27 cellular contexts compared by ENCODE assay signal in the genomic region with DNA sequence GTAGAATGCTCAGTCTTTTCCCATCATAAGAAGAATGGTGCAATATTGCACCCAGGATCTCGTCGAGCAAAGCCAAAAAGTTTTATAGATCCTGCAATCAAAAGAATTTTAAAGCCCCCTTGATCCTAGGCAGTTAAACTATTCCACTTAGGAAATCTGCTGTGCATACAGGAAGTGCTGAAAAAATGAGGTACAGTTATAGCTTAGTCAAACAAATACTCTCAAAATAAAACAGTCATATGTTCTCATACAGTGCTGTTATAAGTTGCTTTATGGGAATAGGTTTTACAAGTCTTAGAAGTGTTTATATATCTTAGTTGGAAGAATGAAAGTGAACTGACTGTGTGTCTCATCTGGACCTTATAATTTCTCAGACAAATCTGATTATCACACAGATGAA.
"Had no signal": no experiment of that assay in that cellular context is flagged by ENCODE, and none has a peak within 500 bp of the region (broad histone marks: within the 10 kb centered on the region; RNA-seq: fewer than 3 reads in every experiment).

No MANE protein-coding gene starts in this region.

- H3K27ac Mint-ChIP-seq: naive thymus-derived CD4-positive, alpha-beta T cell; natural killer cell; nephron; stimulated activated effector memory CD8-positive, alpha-beta T cell treated with anti-CD3 and anti-CD28 coated beads, Interleukin-12 subunit alpha, Interleukin-12 subunit beta, amount 100 ng/mL, for 72 hours; stimulated activated naive B cell treated with anti-CD40 and anti-IgM and Interleukin-4, amounts not matched to agents 10 μg/mL and 1 μg/mL and 100 μg/mL, for 72 hours; stimulated activated naive CD8-positive, alpha-beta T cell treated with anti-CD3 and anti-CD28 coated beads, Interleukin-15, Interleukin-2, amounts not matched to agents 100 ng/mL and 50 ng/mL, for 24 hours; type B pancreatic cell had no signal

- H3K27me3 Mint-ChIP-seq: naive thymus-derived CD4-positive, alpha-beta T cell; stimulated activated naive B cell treated with anti-CD40 and anti-IgM and Interleukin-4, amounts not matched to agents 10 μg/mL and 1 μg/mL and 100 μg/mL, for 72 hours; stimulated activated naive CD8-positive, alpha-beta T cell treated with anti-CD3 and anti-CD28 coated beads, Interleukin-15, Interleukin-2, amounts not matched to agents 100 ng/mL and 50 ng/mL, for 24 hours; type B pancreatic cell had no signal

- H3K36me3 ChIP-seq: neutrophil, pancreas, prostate gland, right lobe of liver, sigmoid colon, stomach, suprapubic skin, tibial artery, transverse colon, upper lobe of right lung, uterus had no signal

- H3K4me3 Mint-ChIP-seq: naive thymus-derived CD4-positive, alpha-beta T cell; natural killer cell; nephron; stimulated activated effector memory CD8-positive, alpha-beta T cell treated with anti-CD3 and anti-CD28 coated beads, Interleukin-12 subunit alpha, Interleukin-12 subunit beta, amount 100 ng/mL, for 72 hours; stimulated activated naive B cell treated with anti-CD40 and anti-IgM and Interleukin-4, amounts not matched to agents 10 μg/mL and 1 μg/mL and 100 μg/mL, for 72 hours; stimulated activated naive CD8-positive, alpha-beta T cell treated with anti-CD3 and anti-CD28 coated beads, Interleukin-15, Interleukin-2, amounts not matched to agents 100 ng/mL and 50 ng/mL, for 24 hours; type B pancreatic cell had no signal

- DNase-seq: naive thymus-derived CD4-positive, alpha-beta T cell; natural killer cell; nucleus accumbens; pancreas; right cardiac atrium; right lobe of liver; sigmoid colon; small intestine; stimulated activated CD4-positive, alpha-beta T cell treated with anti-CD3 and anti-CD28 coated beads, Interleukin-15, amount 100 ng/mL, for 24 hours; stimulated activated CD4-positive, alpha-beta T cell treated with anti-CD3 and anti-CD28 coated beads, Interleukin-2, amount 100 ng/mL, for 24 hours; stimulated activated CD4-positive, alpha-beta T cell treated with anti-CD3 and anti-CD28 coated beads, Interleukin-2, amount 100 ng/mL, for 48 hours; stimulated activated CD4-positive, alpha-beta T cell treated with anti-CD3 and anti-CD28 coated beads, Interleukin-4, amount 100 ng/mL, for 24 hours; stimulated activated naive B cell treated with anti-CD40 and anti-IgM and Interleukin-4, amounts not matched to agents 10 μg/mL and 1 μg/mL and 100 μg/mL, for 72 hours; stimulated activated naive CD4-positive, alpha-beta T cell treated with Interleukin-2 at 50 U/mL for 16 hours; stomach; testis; tibial artery; transverse colon; upper lobe of right lung; uterus had no signal

- H3K4me1 Mint-ChIP-seq: naive thymus-derived CD4-positive, alpha-beta T cell; natural killer cell; nephron; stimulated activated effector memory CD8-positive, alpha-beta T cell treated with anti-CD3 and anti-CD28 coated beads, Interleukin-12 subunit alpha, Interleukin-12 subunit beta, amount 100 ng/mL, for 72 hours; stimulated activated naive B cell treated with anti-CD40 and anti-IgM and Interleukin-4, amounts not matched to agents 10 μg/mL and 1 μg/mL and 100 μg/mL, for 72 hours had no signal

- H3K36me3 Mint-ChIP-seq: naive thymus-derived CD4-positive, alpha-beta T cell; natural killer cell; stimulated activated effector memory CD8-positive, alpha-beta T cell treated with anti-CD3 and anti-CD28 coated beads, Interleukin-12 subunit alpha, Interleukin-12 subunit beta, amount 100 ng/mL, for 72 hours; stimulated activated naive B cell treated with anti-CD40 and anti-IgM and Interleukin-4, amounts not matched to agents 10 μg/mL and 1 μg/mL and 100 μg/mL, for 72 hours; type B pancreatic cell had no signal

- H3K27me3 ChIP-seq: neutrophil, pancreas, right lobe of liver, sigmoid colon, stomach, suprapubic skin, testis, tibial artery, transverse colon, upper lobe of right lung, uterus had no signal

- H3K4me1 ChIP-seq: pancreas, prostate gland, right lobe of liver, sigmoid colon, stomach, suprapubic skin, testis, tibial artery, transverse colon, upper lobe of right lung, uterus had no signal

- H3K4me3 ChIP-seq: pancreas, prostate gland, right lobe of liver, sigmoid colon, stomach, suprapubic skin, testis, tibial artery, transverse colon, upper lobe of right lung, uterus had no signal

- ATAC-seq: naive thymus-derived CD4-positive, alpha-beta T cell; natural killer cell; pancreas; right cardiac atrium; right lobe of liver; stimulated activated effector memory CD8-positive, alpha-beta T cell treated with anti-CD3 and anti-CD28 coated beads, Interleukin-12 subunit alpha, Interleukin-12 subunit beta, amount 100 ng/mL, for 72 hours; stimulated activated naive B cell treated with anti-CD40 and anti-IgM and Interleukin-4, amounts not matched to agents 10 μg/mL and 1 μg/mL and 100 μg/mL, for 72 hours; upper lobe of right lung had no signal

- H3K9me3 Mint-ChIP-seq: naive thymus-derived CD4-positive, alpha-beta T cell; nephron; stimulated activated effector memory CD8-positive, alpha-beta T cell treated with anti-CD3 and anti-CD28 coated beads, Interleukin-12 subunit alpha, Interleukin-12 subunit beta, amount 100 ng/mL, for 72 hours; stimulated activated naive B cell treated with anti-CD40 and anti-IgM and Interleukin-4, amounts not matched to agents 10 μg/mL and 1 μg/mL and 100 μg/mL, for 72 hours; stimulated activated naive CD8-positive, alpha-beta T cell treated with anti-CD3 and anti-CD28 coated beads, Interleukin-15, Interleukin-2, amounts not matched to agents 100 ng/mL and 50 ng/mL, for 24 hours; type B pancreatic cell had no signal

- H3K27ac ChIP-seq: neutrophil, pancreas, prostate gland, right lobe of liver, sigmoid colon, stomach, suprapubic skin, testis, tibial artery, transverse colon, upper lobe of right lung, uterus had no signal

- H3K9me3 ChIP-seq: neutrophil, pancreas, prostate gland, right lobe of liver, sigmoid colon, stomach, suprapubic skin, testis, tibial artery, transverse colon, upper lobe of right lung, uterus had no signal
